Comparison of ENCODE assay signal across 1 cellular context in the genomic region with DNA sequence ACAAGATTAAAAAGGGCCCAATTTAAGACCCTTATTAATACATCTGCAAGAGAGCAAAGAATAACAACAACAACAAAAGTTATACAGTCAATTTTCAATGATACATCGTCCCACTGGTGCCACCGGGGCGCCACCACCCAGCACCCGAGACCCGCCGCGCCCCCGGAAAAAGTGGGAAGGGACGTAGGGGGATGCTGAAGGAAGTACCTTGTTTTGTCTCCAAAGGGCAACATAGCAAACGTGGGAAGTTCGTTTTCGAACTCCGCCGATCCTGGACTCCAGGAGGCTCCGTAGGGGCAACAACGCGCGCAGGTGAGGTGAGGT.
TF ChIP-seq lines count a peak whose summit lies in the region.

No MANE protein-coding gene starts in this region.

TF ChIP-seq in neural cell, 6 proteins besides CTCF, POLR2A, EP300 and RAD21 (continued from another document):
- TF ChIP-seq MXI1 (conservative IDR thresholded peaks at IDR 0.05; ENCODE audit: poor library complexity, severe bottlenecking): no peak
